22 cellular contexts compared by ENCODE assay signal in genomic region chr5:127097288-127097687, GRCh38. TPM values are rescaled to one million over a fixed set of nuclear protein-coding genes. Genes with fewer than 3 reads are reported as not detected.
DNase-seq lines count a peak whose midpoint lies in the region; ATAC-seq and TF ChIP-seq lines count a peak whose summit lies in the region.
"Had no signal": no experiment of that assay in that cellular context is flagged by ENCODE, and none has a peak within 500 bp of the region (broad histone marks: within the 10 kb centered on the region; RNA-seq: fewer than 3 reads in every experiment).

No MANE protein-coding gene starts in this region.

- no peak overlapping the region for H3K56ac ChIP-seq in mesendoderm (ENCODE audit: low read length)

- H4K5ac ChIP-seq in mesendoderm (ENCODE audit: low read length): no peak overlapping the region

- no peak overlapping the region for H2BK5ac ChIP-seq in mesendoderm (ENCODE audit: low read length)

- H3K27me3 Mint-ChIP-seq in stimulated activated naive CD8-positive, alpha-beta T cell treated with anti-CD3 and anti-CD28 coated beads, Interleukin-15, amount 100 ng/mL, for 72 hours: no peaks in the 10 kb centered on the region
- H3K27me3 Mint-ChIP-seq: activated naive CD4-positive, alpha-beta T cell treated with anti-CD3 and anti-CD28 coated beads, Interleukin-2, amount 10 ng/mL, durations not matched to agents 7 days and 5 days; CD4-positive, alpha-beta T cell had no signal

- no peaks in the 10 kb centered on the region for H3K9me3 Mint-ChIP-seq in stimulated activated naive CD8-positive, alpha-beta T cell treated with anti-CD3 and anti-CD28 coated beads, Interleukin-15, amount 100 ng/mL, for 72 hours
- H3K9me3 Mint-ChIP-seq: activated B cell treated with CpG ODN at 0.5 μM for 24 hours; activated naive CD4-positive, alpha-beta T cell treated with anti-CD3 and anti-CD28 coated beads, Interleukin-2, amount 10 ng/mL, durations not matched to agents 7 days and 5 days; activated T-helper 1 cell treated with anti-CD3 and anti-CD28 coated beads, Interleukin-12 subunit alpha, Interleukin-12 subunit beta, Interleukin-2, Interleukin-4 antibody, amounts not matched to agents 30 ng/mL and 10 ng/mL and 1 ng/mL, durations not matched to agents 14 hours and 24 hours and 36 hours; CD4-positive, alpha-beta T cell; natural killer cell had no signal

- H3K4me3 Mint-ChIP-seq in stimulated activated naive CD8-positive, alpha-beta T cell treated with anti-CD3 and anti-CD28 coated beads, Interleukin-15, amount 100 ng/mL, for 72 hours: no peak overlapping the region
- H3K4me3 Mint-ChIP-seq: activated B cell treated with CpG ODN at 0.5 μM for 24 hours; activated naive CD4-positive, alpha-beta T cell treated with anti-CD3 and anti-CD28 coated beads, Interleukin-2, amount 10 ng/mL, durations not matched to agents 7 days and 5 days; activated T-helper 1 cell treated with anti-CD3 and anti-CD28 coated beads, Interleukin-12 subunit alpha, Interleukin-12 subunit beta, Interleukin-2, Interleukin-4 antibody, amounts not matched to agents 30 ng/mL and 10 ng/mL and 1 ng/mL, durations not matched to agents 14 hours and 24 hours and 36 hours; CD4-positive, alpha-beta T cell; natural killer cell had no signal

- peaks cover 6% of the 10 kb centered on the region for H3K4me1 Mint-ChIP-seq in stimulated activated naive CD8-positive, alpha-beta T cell treated with anti-CD3 and anti-CD28 coated beads, Interleukin-15, amount 100 ng/mL, for 72 hours
- H3K4me1 Mint-ChIP-seq: activated B cell treated with CpG ODN at 0.5 μM for 24 hours; activated naive CD4-positive, alpha-beta T cell treated with anti-CD3 and anti-CD28 coated beads, Interleukin-2, amount 10 ng/mL, durations not matched to agents 7 days and 5 days; natural killer cell had no signal

- no peak overlapping the region for H2BK15ac ChIP-seq in mesendoderm (replicated peaks; ENCODE audit: low read depth)

- no peak for ATAC-seq in stimulated activated naive CD8-positive, alpha-beta T cell treated with anti-CD3 and anti-CD28 coated beads, Interleukin-15, amount 100 ng/mL, for 72 hours
- ATAC-seq: natural killer cell had no signal

- H3K79me1 ChIP-seq in mesendoderm (ENCODE audit: low read length): no peaks in the 10 kb centered on the region

- H3K9me3 ChIP-seq in HEK293 (ENCODE audit: control insufficient read depth, insufficient read depth, low read depth, low read length) (no peaks in the 10 kb centered on the region), SK-N-MC (ENCODE audit: low read depth, low read length) (no peaks in the 10 kb centered on the region)
- H3K9me3 ChIP-seq: sigmoid colon, transverse colon had no signal

- H4K8ac ChIP-seq in mesendoderm (ENCODE audit: low read depth, low read length): no peak overlapping the region

- H3K27ac Mint-ChIP-seq in stimulated activated naive CD8-positive, alpha-beta T cell treated with anti-CD3 and anti-CD28 coated beads, Interleukin-15, amount 100 ng/mL, for 72 hours: peak overlapping the region in 1 of 2 donors; percentile 8
- H3K27ac Mint-ChIP-seq: activated B cell treated with CpG ODN at 0.5 μM for 24 hours; activated naive CD4-positive, alpha-beta T cell treated with anti-CD3 and anti-CD28 coated beads, Interleukin-2, amount 10 ng/mL, durations not matched to agents 7 days and 5 days; activated T-helper 1 cell treated with anti-CD3 and anti-CD28 coated beads, Interleukin-12 subunit alpha, Interleukin-12 subunit beta, Interleukin-2, Interleukin-4 antibody, amounts not matched to agents 30 ng/mL and 10 ng/mL and 1 ng/mL, durations not matched to agents 14 hours and 24 hours and 36 hours; CD4-positive, alpha-beta T cell; natural killer cell had no signal

- H3K4me2 ChIP-seq in mesendoderm (ENCODE audit: low read length): no peak overlapping the region

- no peaks in the 10 kb centered on the region for H3K36me3 ChIP-seq in HEK293 (ENCODE audit: control insufficient read depth in 2 of 2, insufficient read depth in 1 of 2, low read length in 2 of 2)
- no peaks in the 10 kb centered on the region for H3K36me3 ChIP-seq in SK-N-MC (ENCODE audit: insufficient read depth, low read length)
- H3K36me3 ChIP-seq in mesendoderm (ENCODE audit: control insufficient read depth, insufficient read depth, low read length): no peaks in the 10 kb centered on the region
- H3K36me3 ChIP-seq: sigmoid colon, transverse colon had no signal

- CTCF ChIA-PET in HEK293 (lab: Yijun Ruan, JAX): no interaction called here

- H3K4me3 ChIP-seq in HEK293 (ENCODE audit: low read depth, low read length) (no peak overlapping the region), SK-N-MC (no peak overlapping the region), mesendoderm (ENCODE audit: low read length) (no peak overlapping the region)
- H3K4me3 ChIP-seq: GM23248, sigmoid colon, transverse colon had no signal

- DNase-seq in EL (peak; percentile 72), SK-N-MC (ENCODE audit: low read depth, low spot score) (peak; percentile 8), mesendoderm (peak; percentile 53), NCI-H1694 (lab: John Stamatoyannopoulos, UW) (no peak)
- no peak for DNase-seq in stimulated activated naive CD8-positive, alpha-beta T cell treated with anti-CD3 and anti-CD28 coated beads, Interleukin-15, amount 100 ng/mL, for 72 hours
- no peak for DNase-seq in stimulated activated CD4-positive, alpha-beta T cell treated with anti-CD3 and anti-CD28 coated beads, Interleukin-2, amount 100 ng/mL, for 48 hours
- DNase-seq: activated B cell treated with CpG ODN at 0.5 μM for 24 hours; activated naive CD4-positive, alpha-beta T cell treated with anti-CD3 and anti-CD28 coated beads, Interleukin-2, amount 10 ng/mL, durations not matched to agents 7 days and 5 days; CD4-positive, alpha-beta T cell; GDM1; GM23248; MV-4-11; natural killer cell; NCI-H1930; sigmoid colon; stimulated activated CD4-positive, alpha-beta T cell treated with anti-CD3 and anti-CD28 coated beads, Interleukin-15, amount 100 ng/mL, for 24 hours; T-helper 9 cell; transverse colon had no signal

- H3K4me1 ChIP-seq in HEK293 (ENCODE audit: control insufficient read depth, insufficient read depth, low read length): peaks cover 3% of the 10 kb centered on the region
- H3K4me1 ChIP-seq in mesendoderm (ENCODE audit: control insufficient read depth, low read depth, low read length): peaks cover 3% of the 10 kb centered on the region
- H3K4me1 ChIP-seq: parathyroid adenoma, sigmoid colon, transverse colon had no signal

- POLR2A ChIA-PET in HEK293 (lab: Yijun Ruan, JAX): no interaction called here

- H3K4ac ChIP-seq in mesendoderm (ENCODE audit: low read depth, low read length): no peak overlapping the region

- H3K18ac ChIP-seq in mesendoderm (ENCODE audit: low read length): no peak overlapping the region

- H3K27me3 ChIP-seq in mesendoderm (ENCODE audit: insufficient read depth, low read length, poor library complexity): no peaks in the 10 kb centered on the region
- H3K27me3 ChIP-seq: sigmoid colon, transverse colon had no signal

- H3K27ac ChIP-seq in HEK293 (ENCODE audit: extremely low read depth, low read depth, low read length): 0 out of 2 replicates have a peak overlapping the region, but pooled peaks have one; percentile 28
- H3K27ac ChIP-seq in SK-N-MC: no peak overlapping the region
- H3K27ac ChIP-seq in mesendoderm (ENCODE audit: low read depth, low read length): no peak overlapping the region
- H3K27ac ChIP-seq: GM23248, parathyroid adenoma, sigmoid colon, transverse colon had no signal

- H2BK120ac ChIP-seq in mesendoderm (ENCODE audit: low read depth, low read length): no peak overlapping the region

- TF ChIP-seq CTCF in HEK293 (tag by site-specific recombination; IDR thresholded peaks at IDR 0.05): no peak

- H3K9ac ChIP-seq in SK-N-MC (ENCODE audit: insufficient read length): no peak overlapping the region
- H3K9ac ChIP-seq in mesendoderm (ENCODE audit: low read length): no peak overlapping the region
- H3K9ac ChIP-seq: GM23248, KMS-11, parathyroid adenoma had no signal

- no peak overlapping the region for H2AK5ac ChIP-seq in mesendoderm (ENCODE audit: low read length)

- WGBS in mesendoderm (ENCODE audit: extremely low coverage, insufficient coverage, low lambda C conversion rate): no CpG with 5 or more reads among the region's 3 CpGs

- no peak overlapping the region for H3K23ac ChIP-seq in mesendoderm (ENCODE audit: low read length)

- no peaks in the 10 kb centered on the region for H3K79me2 ChIP-seq in mesendoderm (ENCODE audit: control insufficient read depth, insufficient read depth, low read length)
- H3K79me2 ChIP-seq: parathyroid adenoma had no signal

TF ChIP-seq in HEK293, 187 proteins besides CTCF, POLR2A, EP300 and RAD21:
- no peak for TF ChIP-seq ZNF555 (tag by site-specific recombination; conservative IDR thresholded peaks at IDR 0.05)
- peak; percentile 23; the same call in 1 of the 2 replicates for TF ChIP-seq ZBTB20 (tag by site-specific recombination; IDR thresholded peaks at IDR 0.05)

RNA-seq across cellular contexts. Expression of gene C5orf63, which starts 24.0 kb away (rescaled TPM):
- polyA plus RNA-seq in mesendoderm (2013, experiment 1 of 2): 0.72 TPM
- polyA plus RNA-seq in mesendoderm (2013, experiment 2 of 2): 0.49 TPM

Comparison
In these comparisons a context has a peak if more than half of its experiments do, and no peak if none do; other contexts are left out.
1. DNase-seq: peak in EL (single experiment), SK-N-MC (single experiment) and mesendoderm (single experiment); none in stimulated activated naive CD8-positive, alpha-beta T cell treated with anti-CD3 and anti-CD28 coated beads, Interleukin-15, amount 100 ng/mL, for 72 hours (0 of 2), NCI-H1694 (single experiment) and stimulated activated CD4-positive, alpha-beta T cell treated with anti-CD3 and anti-CD28 coated beads, Interleukin-2, amount 100 ng/mL, for 48 hours (0 of 2).